ENCODE assay signal across 20 cellular contexts in the genomic region with DNA sequence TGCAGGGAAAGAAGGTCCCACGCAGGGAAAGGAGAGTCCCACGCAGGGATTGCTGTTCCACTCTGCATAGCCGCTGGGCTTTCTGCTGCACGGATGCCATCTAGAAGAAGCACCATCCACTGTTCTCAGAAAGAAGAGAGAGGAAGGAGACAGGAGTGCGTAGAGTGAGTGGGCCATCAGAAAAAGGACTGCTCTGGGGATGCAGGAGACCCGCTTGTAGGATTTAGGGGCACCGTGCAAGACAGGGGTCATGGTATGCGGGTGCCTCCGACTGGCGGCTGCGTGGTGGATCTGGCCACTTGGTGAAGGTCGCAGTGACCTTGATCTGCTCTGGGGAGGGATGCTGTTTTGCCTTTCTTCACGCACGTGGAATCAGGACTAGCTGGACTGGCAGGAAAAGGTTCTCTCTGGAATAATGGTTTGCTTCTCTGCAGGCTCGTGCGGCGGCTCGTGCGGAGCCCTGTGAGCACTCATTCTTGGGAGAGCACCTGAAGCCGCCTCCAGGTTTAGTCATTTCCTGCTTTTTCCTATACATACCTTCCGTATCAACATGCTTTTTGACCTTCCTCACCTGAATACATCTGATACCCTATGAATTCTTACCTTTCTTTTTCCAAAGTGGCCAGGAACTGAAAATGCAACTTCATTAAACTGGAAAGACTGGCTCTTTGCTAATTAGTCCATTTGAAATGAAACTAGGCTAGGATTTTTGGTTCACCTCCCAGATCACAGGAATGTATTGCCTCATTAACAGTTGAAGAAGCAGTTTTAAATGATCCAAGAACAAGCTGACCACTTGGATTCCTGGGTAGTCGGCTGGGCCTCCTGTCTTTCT.
DNase-seq lines count a peak whose midpoint lies in the region; ATAC-seq, FAIRE-seq and TF ChIP-seq lines count a peak whose summit lies in the region.
"Had no signal": no experiment of that assay in that cellular context is flagged by ENCODE, and none has a peak within 500 bp of the region (broad histone marks: within the 10 kb centered on the region; RNA-seq: fewer than 3 reads in every experiment).

No MANE protein-coding gene starts in this region.

- H3K27me3 ChIP-seq in right lobe of liver = no peaks in the 10 kb centered on the region
- H3K27me3 ChIP-seq: BLaER1 treated with 17β-estradiol and CSF1 and Interleukin-3, amounts not matched to agents 10 nM and 100 nM; gastrocnemius medialis; uterus had no signal

- peaks cover 10% of the 10 kb centered on the region for H3K27me3 Mint-ChIP-seq in activated naive CD4-positive, alpha-beta T cell treated with anti-CD3 and anti-CD28 coated beads for 36 hours (ENCODE audit: low read depth)

- no peaks in the 10 kb centered on the region for H3K36me3 Mint-ChIP-seq in activated naive CD4-positive, alpha-beta T cell treated with anti-CD3 and anti-CD28 coated beads for 36 hours (ENCODE audit: low read depth)

- no peaks in the 10 kb centered on the region for H3K4me1 ChIP-seq in right lobe of liver
- H3K4me1 ChIP-seq: gastrocnemius medialis, uterus had no signal

- CTCF ChIA-PET in activated naive CD4-positive, alpha-beta T cell treated with anti-CD3 and anti-CD28 coated beads for 36 hours (lab: Charles Lee) = no interaction called here

- TF ChIP-seq CTCF in epithelial cell of esophagus (IDR thresholded peaks at IDR 0.05; ENCODE audit: insufficient read depth, low read depth, low read length, missing control alignments) (no peak), right lobe of liver (IDR thresholded peaks at IDR 0.05) (no peak)

- H3K27ac ChIP-seq in right lobe of liver = no peak overlapping the region
- H3K27ac ChIP-seq: BLaER1 treated with 17β-estradiol and CSF1 and Interleukin-3, amounts not matched to agents 10 nM and 100 nM; gastrocnemius medialis; left ventricle myocardium inferior; PC-9; uterus had no signal

- H3K4me3 ChIP-seq in epithelial cell of esophagus (ENCODE audit: low read length) (no peak overlapping the region), right lobe of liver (no peak overlapping the region)
- H3K4me3 ChIP-seq: BLaER1 treated with 17β-estradiol and CSF1 and Interleukin-3, amounts not matched to agents 10 nM and 100 nM; gastrocnemius medialis; left ventricle myocardium inferior; PC-9; uterus had no signal

- ATAC-seq in HG03159 (IDR thresholded peaks at IDR 0.05; ENCODE audit: unreplicated experiment) (no peak), right lobe of liver (no peak)
- ATAC-seq: gastrocnemius medialis had no signal

- no peak for TF ChIP-seq POLR2A in right lobe of liver (IDR thresholded peaks at IDR 0.05)

- no peak for FAIRE-seq in HTR-8/SVneo (lab: Jason Lieb, UNC)

- no peaks in the 10 kb centered on the region for H3K36me3 ChIP-seq in right lobe of liver
- H3K36me3 ChIP-seq: BLaER1 treated with 17β-estradiol and CSF1 and Interleukin-3, amounts not matched to agents 10 nM and 100 nM; gastrocnemius medialis; left ventricle myocardium inferior; uterus had no signal

- WGBS in right lobe of liver (ENCODE audit: insufficient coverage, low coverage, low lambda C conversion rate, missing lambda C conversion rate) = 90% methylated on average over 9 of the region's 22 CpGs

- H3K9me3 Mint-ChIP-seq in activated naive CD4-positive, alpha-beta T cell treated with anti-CD3 and anti-CD28 coated beads for 36 hours = no peaks in the 10 kb centered on the region

- no peaks in the 10 kb centered on the region for H3K9me3 ChIP-seq in right lobe of liver
- H3K9me3 ChIP-seq: gastrocnemius medialis, left ventricle myocardium inferior, uterus had no signal

- peak; percentile 6 for DNase-seq in stimulated activated CD4-positive, alpha-beta T cell treated with anti-CD3 and anti-CD28 coated beads, Interleukin-15, amount 100 ng/mL, for 24 hours
- no peak for DNase-seq in stimulated activated CD4-positive, alpha-beta T cell treated with anti-CD3 and anti-CD28 coated beads, Interleukin-12 subunit alpha, Interleukin-12 subunit beta, amount 100 ng/mL, for 4 hours
- DNase-seq in epithelial cell of esophagus (ENCODE audit: low read depth) (peak; percentile 58), midbrain (lab: John Stamatoyannopoulos, UW) (peak; percentile 8), right lobe of liver (no peak), HTR-8/SVneo (ENCODE audit: insufficient read length, low spot score) (no peak)
- no peak for DNase-seq in activated naive CD4-positive, alpha-beta T cell treated with anti-CD3 and anti-CD28 coated beads for 36 hours
- DNase-seq: dermis blood vessel endothelial cell; gastrocnemius medialis; H7; IMR-90; left ventricle myocardium inferior; NCI-H187 treated with DMSO at 0.1 percent for 48 hours; NCI-H345; stimulated activated CD4-positive, alpha-beta T cell treated with anti-CD3 and anti-CD28 coated beads, Interleukin-4, amount 100 ng/mL, for 1 hour; uterus had no signal

- H3K4me1 Mint-ChIP-seq in activated naive CD4-positive, alpha-beta T cell treated with anti-CD3 and anti-CD28 coated beads for 36 hours (ENCODE audit: low read depth) = peaks cover 14% of the 10 kb centered on the region

- intact Hi-C loops in right lobe of liver (cut with DNase I) = no loop called here
- intact Hi-C loops in activated naive CD4-positive, alpha-beta T cell treated with anti-CD3 and anti-CD28 coated beads for 36 hours (cut with micrococcal nuclease) = loop anchor here (5.0 kb wide), 1 partner anchor 179 kb away; no protein-coding TSS in a partner anchor

- no peak overlapping the region for H3K4me3 Mint-ChIP-seq in activated naive CD4-positive, alpha-beta T cell treated with anti-CD3 and anti-CD28 coated beads for 36 hours

- H3K27ac Mint-ChIP-seq in activated naive CD4-positive, alpha-beta T cell treated with anti-CD3 and anti-CD28 coated beads for 36 hours = no peak overlapping the region
- H3K27ac Mint-ChIP-seq: activated T-helper 2 cell treated with anti-CD3 and anti-CD28 coated beads, Interferon-gamma antibody, Interleukin-2, Interleukin-4, amounts not matched to agents 10 μg/mL and 5 μg/mL and 100 μg/mL, durations not matched to agents 14 hours and 24 hours and 36 hours had no signal

Comparison
In these comparisons a context has a peak if more than half of its experiments do, and no peak if none do; other contexts are left out.
1. DNase-seq: peak in stimulated activated CD4-positive, alpha-beta T cell treated with anti-CD3 and anti-CD28 coated beads, Interleukin-15, amount 100 ng/mL, for 24 hours (single experiment), epithelial cell of esophagus (single experiment) and midbrain (single experiment); none in stimulated activated CD4-positive, alpha-beta T cell treated with anti-CD3 and anti-CD28 coated beads, Interleukin-12 subunit alpha, Interleukin-12 subunit beta, amount 100 ng/mL, for 4 hours (single experiment), right lobe of liver (0 of 3), activated naive CD4-positive, alpha-beta T cell treated with anti-CD3 and anti-CD28 coated beads for 36 hours (single experiment) and HTR-8/SVneo (single experiment).